In the genomic region with DNA sequence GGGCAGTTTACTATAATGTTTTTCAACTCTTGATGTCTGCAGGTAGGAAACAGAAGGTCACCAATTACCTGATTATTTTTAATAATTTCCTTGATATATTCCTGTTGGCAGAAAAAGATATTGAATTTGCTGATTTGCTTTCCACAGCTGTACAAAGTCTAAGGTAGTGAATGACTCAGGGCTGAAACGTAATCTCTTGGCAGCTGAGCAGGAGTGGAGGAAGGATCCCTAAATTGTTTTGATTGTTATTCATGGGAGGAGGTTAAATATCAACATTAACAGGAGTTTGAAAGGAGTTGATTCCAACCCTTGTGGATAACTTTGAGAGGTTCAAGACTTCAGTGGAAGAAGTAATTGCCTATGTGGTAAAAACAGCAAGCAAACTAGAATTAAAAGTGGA, we compare ENCODE assay signal across 22 cellular contexts.
DNase-seq lines count a peak whose midpoint lies in the region; ATAC-seq and TF ChIP-seq lines count a peak whose summit lies in the region.
"Had no signal": no experiment of that assay in that cellular context is flagged by ENCODE, and none has a peak within 500 bp of the region (broad histone marks: within the 10 kb centered on the region; RNA-seq: fewer than 3 reads in every experiment).

No MANE protein-coding gene starts in this region.

- POLR2A ChIA-PET in T-cell (lab: Charles Lee): no interaction called here

- H3K4me3 ChIP-seq in astrocyte of the cerebellum (ENCODE audit: low read depth, low read length): no peak overlapping the region
- H3K4me3 ChIP-seq: A549, lung, right lobe of liver, upper lobe of left lung had no signal

- H3K4me1 Mint-ChIP-seq in T-cell: no peaks in the 10 kb centered on the region
- H3K4me1 Mint-ChIP-seq: activated CD4-positive, alpha-beta T cell treated with anti-CD3 and anti-CD28 coated beads for 36 hours; CD4-positive, alpha-beta memory T cell; stimulated activated memory B cell treated with anti-CD40 and anti-IgM and Interleukin-4, amounts not matched to agents 10 μg/mL and 1 μg/mL and 100 μg/mL, for 72 hours had no signal

- intact Hi-C loops in cardiac septum (cut with DNase I): no loop called here

- no peak overlapping the region for H3K27ac Mint-ChIP-seq in T-cell
- H3K27ac Mint-ChIP-seq: activated CD4-positive, alpha-beta T cell treated with anti-CD3 and anti-CD28 coated beads for 36 hours; activated naive CD4-positive, alpha-beta T cell treated with anti-CD3 and anti-CD28 coated beads, Interleukin-2, amount 50 U/mL, for 72 hours; CD4-positive, alpha-beta memory T cell; nephron progenitor cell; stimulated activated memory B cell treated with anti-CD40 and anti-IgM and Interleukin-4, amounts not matched to agents 10 μg/mL and 1 μg/mL and 100 μg/mL, for 72 hours had no signal

- CTCF ChIA-PET in T-cell (lab: Charles Lee): no interaction called here

- in situ Hi-C loops in astrocyte of the cerebellum (cut with HindIII; ENCODE audit: low sequenced_read_pairs): no loop called here

- ATAC-seq in HG02973 (IDR thresholded peaks at IDR 0.05; ENCODE audit: unreplicated experiment) (no peak), T-cell (replicated peaks in 1 of 4) (no peak)
- ATAC-seq: A549; activated CD4-positive, alpha-beta T cell treated with anti-CD3 and anti-CD28 coated beads for 36 hours; activated naive CD4-positive, alpha-beta T cell treated with anti-CD3 and anti-CD28 coated beads, Interleukin-2, amount 50 U/mL, for 72 hours; HCT116; right lobe of liver; stimulated activated memory B cell treated with anti-CD40 and anti-IgM and Interleukin-4, amounts not matched to agents 10 μg/mL and 1 μg/mL and 100 μg/mL, for 72 hours had no signal

- H3K36me3 Mint-ChIP-seq in T-cell: no peaks in the 10 kb centered on the region
- H3K36me3 Mint-ChIP-seq: activated naive CD4-positive, alpha-beta T cell treated with anti-CD3 and anti-CD28 coated beads, Interleukin-2, amount 50 U/mL, for 72 hours; CD4-positive, alpha-beta memory T cell; stimulated activated memory B cell treated with anti-CD40 and anti-IgM and Interleukin-4, amounts not matched to agents 10 μg/mL and 1 μg/mL and 100 μg/mL, for 72 hours had no signal

- no peak for TF ChIP-seq CTCF in astrocyte of the cerebellum (IDR thresholded peaks at IDR 0.05; ENCODE audit: low read depth, low read length, missing control alignments)

- H3K9me3 Mint-ChIP-seq in T-cell: peaks cover 0 to 8% (median 0%) of the 10 kb centered on the region in 3 donors
- H3K9me3 Mint-ChIP-seq: activated naive CD4-positive, alpha-beta T cell treated with anti-CD3 and anti-CD28 coated beads, Interleukin-2, amount 50 U/mL, for 72 hours; nephron progenitor cell; stimulated activated memory B cell treated with anti-CD40 and anti-IgM and Interleukin-4, amounts not matched to agents 10 μg/mL and 1 μg/mL and 100 μg/mL, for 72 hours had no signal

- DNase-seq in AG20443 (ENCODE audit: low spot score) (peak; percentile 7), HT1080 (ENCODE audit: low read depth) (peak; percentile 44), astrocyte of the cerebellum (ENCODE audit: low read depth) (peak; percentile 9), iPS-NIHi11 (ENCODE audit: low spot score) (peak; percentile 11), cardiac septum (ENCODE audit: low spot score) (no peak), T-cell (no peak)
- DNase-seq in activated naive CD4-positive, alpha-beta T cell treated with Interleukin-2 at 50 U/mL for 16 hours: no peak
- DNase-seq: activated CD4-positive, alpha-beta T cell treated with anti-CD3 and anti-CD28 coated beads for 36 hours; CD4-positive, alpha-beta memory T cell; erythroblast; hippocampal formation; NCI-H187 treated with DMSO at 0.1 percent for 48 hours; nephron progenitor cell; right lobe of liver; SHP77; upper lobe of left lung had no signal

- H3K27me3 Mint-ChIP-seq in T-cell: no peaks in the 10 kb centered on the region
- H3K27me3 Mint-ChIP-seq: activated CD4-positive, alpha-beta T cell treated with anti-CD3 and anti-CD28 coated beads for 36 hours; CD4-positive, alpha-beta memory T cell; stimulated activated memory B cell treated with anti-CD40 and anti-IgM and Interleukin-4, amounts not matched to agents 10 μg/mL and 1 μg/mL and 100 μg/mL, for 72 hours had no signal

- no peak overlapping the region for H3K4me3 Mint-ChIP-seq in T-cell
- H3K4me3 Mint-ChIP-seq: activated CD4-positive, alpha-beta T cell treated with anti-CD3 and anti-CD28 coated beads for 36 hours; CD4-positive, alpha-beta memory T cell; nephron progenitor cell; stimulated activated memory B cell treated with anti-CD40 and anti-IgM and Interleukin-4, amounts not matched to agents 10 μg/mL and 1 μg/mL and 100 μg/mL, for 72 hours had no signal

Comparison
In these comparisons a context has a peak if more than half of its experiments do, and no peak if none do; other contexts are left out.
1. DNase-seq: peak in AG20443 (single experiment), HT1080 (single experiment), astrocyte of the cerebellum (single experiment) and iPS-NIHi11 (single experiment); none in cardiac septum (single experiment), T-cell (0 of 34) and activated naive CD4-positive, alpha-beta T cell treated with Interleukin-2 at 50 U/mL for 16 hours (single experiment).